Comparison of ENCODE assay signal across 8 cellular contexts in genomic region chr2:208254871-208255556, GRCh38. TPM values are rescaled to one million over a fixed set of nuclear protein-coding genes. Genes with fewer than 3 reads are reported as not detected.
DNase-seq lines count a peak whose midpoint lies in the region; ATAC-seq and TF ChIP-seq lines count a peak whose summit lies in the region.

Gene IDH1, minus strand, starts transcription at chr2:208255071. Its CDS starts 3,520 bp downstream, at chr2:208251551.

- no peaks in the 10 kb centered on the region for H3K9me3 ChIP-seq in BLaER1
- no peaks in the 10 kb centered on the region for H3K9me3 ChIP-seq in colonic mucosa

- peak within 1 kb of the TSS; percentile 94 for H3K4me3 ChIP-seq in BLaER1
- peak within 1 kb of the TSS; percentile 95 for H3K4me3 ChIP-seq in colonic mucosa

- intact Hi-C loops in colonic mucosa (cut with DNase I): loop anchor here (2.0 kb wide), 1 partner anchor 80 kb away; no protein-coding TSS in a partner anchor

- no peaks in the 10 kb centered on the region for H3K27me3 ChIP-seq in BLaER1
- H3K27me3 ChIP-seq in colonic mucosa: no peaks in the 10 kb centered on the region

- H3K27ac ChIP-seq in BLaER1 (peak within 1 kb of the TSS; percentile 40), colonic mucosa (peak within 1 kb of the TSS; percentile 90)

- H3K36me3 ChIP-seq in BLaER1 (peaks cover 29% of the 10 kb centered on the region), colonic mucosa (no peaks in the 10 kb centered on the region)

- H3K9ac ChIP-seq in BLaER1 (peak within 1 kb of the TSS; percentile 79), colonic mucosa (ENCODE audit: low read depth in 2 of 2, low read length in 2 of 2) (peak within 1 kb of the TSS; percentile 60 to 92)

- peak; percentile 35 for TF ChIP-seq CTCF in colonic mucosa (IDR thresholded peaks at IDR 0.05)

- peak within 1 kb of the TSS; percentile 80 for H3K4me2 ChIP-seq in BLaER1

- ATAC-seq in HG03442 (IDR thresholded peaks at IDR 0.05; ENCODE audit: unreplicated experiment): peak; percentile 75
- ATAC-seq in left lobe of liver: peak; percentile 85

- peaks cover 11% of the 10 kb centered on the region for H4K20me1 ChIP-seq in BLaER1

- DNase-seq in GM19238 (ENCODE audit: insufficient read length, low spot score): peak; percentile 75
- peak; percentile 66 for DNase-seq in NCI-H524 treated with DMSO at 0.1 percent for 48 hours (lab: John Stamatoyannopoulos, UW)
- DNase-seq in activated CD4-positive, alpha-beta T cell treated with anti-CD3 and anti-CD28 coated beads for 48 hours: peak; percentile 97
- DNase-seq in colonic mucosa: peak; percentile 100
- peak; percentile 99 for DNase-seq in left lobe of liver (ENCODE audit: low spot score)
- DNase-seq in stimulated activated CD4-positive, alpha-beta T cell treated with anti-CD3 and anti-CD28 coated beads, Interleukin-2, amount 100 ng/mL, for 4 hours (ENCODE audit: low read depth): peak; percentile 84

- peaks cover 50% of the 10 kb centered on the region for H3K4me1 ChIP-seq in BLaER1
- peaks cover 5% of the 10 kb centered on the region for H3K4me1 ChIP-seq in colonic mucosa

RNA-seq across cellular contexts. Expression of gene IDH1, which starts in this region (rescaled TPM):
- total RNA-seq in colonic mucosa: 100 to 1,000 TPM; 250 to 348 TPM
- 293 TPM for total RNA-seq in left lobe of liver

Comparison
In these comparisons a context has a peak if more than half of its experiments do, and no peak if none do; other contexts are left out.
1. Peak in every context shown above with its lines: DNase-seq, ATAC-seq, H3K4me3 ChIP-seq and H3K27ac ChIP-seq.